ENCODE assay signal across 10 cellular contexts in genomic region chr10:64430690-64431323, GRCh38.
DNase-seq lines count a peak whose midpoint lies in the region; ATAC-seq and TF ChIP-seq lines count a peak whose summit lies in the region.
"Had no signal": no experiment of that assay in that cellular context is flagged by ENCODE, and none has a peak within 500 bp of the region (broad histone marks: within the 10 kb centered on the region; RNA-seq: fewer than 3 reads in every experiment).

No MANE protein-coding gene starts in this region.

- no peak overlapping the region for H3K4me3 Mint-ChIP-seq in activated CD8-positive, alpha-beta T cell treated with anti-CD3 and anti-CD28 coated beads for 36 hours
- no peak overlapping the region for H3K4me3 Mint-ChIP-seq in activated CD8-positive, alpha-beta T cell treated with anti-CD3 and anti-CD28 coated beads, Interleukin-2, amount 10 ng/mL, durations not matched to agents 7 days and 5 days
- H3K4me3 Mint-ChIP-seq in type B pancreatic cell = no peak overlapping the region
- H3K4me3 Mint-ChIP-seq: B cell had no signal

- H3K4me1 Mint-ChIP-seq in activated CD8-positive, alpha-beta T cell treated with anti-CD3 and anti-CD28 coated beads for 36 hours (ENCODE audit: low read depth) = no peaks in the 10 kb centered on the region
- no peaks in the 10 kb centered on the region for H3K4me1 Mint-ChIP-seq in activated CD8-positive, alpha-beta T cell treated with anti-CD3 and anti-CD28 coated beads, Interleukin-2, amount 10 ng/mL, durations not matched to agents 7 days and 5 days (ENCODE audit: low read depth)
- no peaks in the 10 kb centered on the region for H3K4me1 Mint-ChIP-seq in type B pancreatic cell (ENCODE audit: unreplicated experiment)
- H3K4me1 Mint-ChIP-seq: B cell had no signal

- peak; percentile 2 for DNase-seq in activated CD8-positive, alpha-beta T cell treated with anti-CD3 and anti-CD28 coated beads for 36 hours
- DNase-seq in activated CD8-positive, alpha-beta T cell treated with anti-CD3 and anti-CD28 coated beads, Interleukin-2, amount 10 ng/mL, durations not matched to agents 7 days and 5 days = no peak
- DNase-seq in RPMI8226 (peak; percentile 6), hippocampal formation (lab: John Stamatoyannopoulos, UW) (peak; percentile 19 to 33), type B pancreatic cell (ENCODE audit: extremely low spot score, unreplicated experiment) (no peak), NOMO-1 treated with dmso at 0.1 percent for 144 hours (lab: John Stamatoyannopoulos, UW; ENCODE audit: unreplicated experiment) (no peak), mesenteric fat pad (ENCODE audit: low spot score) (no peak), amniotic stem cell (lab: John Stamatoyannopoulos, UW) (no peak)
- DNase-seq: NK-92 treated with Interleukin-12 subunit alpha and Interleukin-12 subunit beta, amount 100 ng/mL, for 24 hours had no signal

- no peak for ATAC-seq in activated CD8-positive, alpha-beta T cell treated with anti-CD3 and anti-CD28 coated beads for 36 hours
- ATAC-seq in activated CD8-positive, alpha-beta T cell treated with anti-CD3 and anti-CD28 coated beads, Interleukin-2, amount 10 ng/mL, durations not matched to agents 7 days and 5 days = no peak

- TF ChIP-seq CTCF in activated CD8-positive, alpha-beta T cell treated with anti-CD3 and anti-CD28 coated beads for 36 hours (IDR thresholded peaks at IDR 0.05) = no peak
- peak; percentile 71 for TF ChIP-seq CTCF in type B pancreatic cell (conservative IDR thresholded peaks at IDR 0.05)

- POLR2A ChIA-PET in activated CD8-positive, alpha-beta T cell treated with anti-CD3 and anti-CD28 coated beads for 36 hours (lab: Charles Lee) = no interaction called here
- POLR2A ChIA-PET in activated CD8-positive, alpha-beta T cell treated with anti-CD3 and anti-CD28 coated beads, Interleukin-2, amount 10 ng/mL, durations not matched to agents 7 days and 5 days (lab: Charles Lee) = no interaction called here

- intact Hi-C loops in activated CD8-positive, alpha-beta T cell treated with anti-CD3 and anti-CD28 coated beads for 36 hours (cut with micrococcal nuclease) = no loop called here

- no peak overlapping the region for H3K27ac Mint-ChIP-seq in activated CD8-positive, alpha-beta T cell treated with anti-CD3 and anti-CD28 coated beads for 36 hours
- H3K27ac Mint-ChIP-seq in activated CD8-positive, alpha-beta T cell treated with anti-CD3 and anti-CD28 coated beads, Interleukin-2, amount 10 ng/mL, durations not matched to agents 7 days and 5 days = no peak overlapping the region
- no peak overlapping the region for H3K27ac Mint-ChIP-seq in type B pancreatic cell
- H3K27ac Mint-ChIP-seq: B cell had no signal

- no peaks in the 10 kb centered on the region for H3K36me3 Mint-ChIP-seq in activated CD8-positive, alpha-beta T cell treated with anti-CD3 and anti-CD28 coated beads for 36 hours (ENCODE audit: low read depth)
- H3K36me3 Mint-ChIP-seq in activated CD8-positive, alpha-beta T cell treated with anti-CD3 and anti-CD28 coated beads, Interleukin-2, amount 10 ng/mL, durations not matched to agents 7 days and 5 days (ENCODE audit: low read depth) = no peaks in the 10 kb centered on the region
- H3K36me3 Mint-ChIP-seq in type B pancreatic cell = no peaks in the 10 kb centered on the region

- H3K9me3 Mint-ChIP-seq in activated CD8-positive, alpha-beta T cell treated with anti-CD3 and anti-CD28 coated beads for 36 hours = peaks cover 2% of the 10 kb centered on the region
- peaks cover 5% of the 10 kb centered on the region for H3K9me3 Mint-ChIP-seq in activated CD8-positive, alpha-beta T cell treated with anti-CD3 and anti-CD28 coated beads, Interleukin-2, amount 10 ng/mL, durations not matched to agents 7 days and 5 days (ENCODE audit: insufficient read depth)
- H3K9me3 Mint-ChIP-seq in type B pancreatic cell = no peaks in the 10 kb centered on the region

- H3K27me3 Mint-ChIP-seq in activated CD8-positive, alpha-beta T cell treated with anti-CD3 and anti-CD28 coated beads for 36 hours = no peaks in the 10 kb centered on the region
- H3K27me3 Mint-ChIP-seq in activated CD8-positive, alpha-beta T cell treated with anti-CD3 and anti-CD28 coated beads, Interleukin-2, amount 10 ng/mL, durations not matched to agents 7 days and 5 days (ENCODE audit: low read depth) = no peaks in the 10 kb centered on the region
- no peaks in the 10 kb centered on the region for H3K27me3 Mint-ChIP-seq in type B pancreatic cell
- H3K27me3 Mint-ChIP-seq: B cell had no signal

- CTCF ChIA-PET in activated CD8-positive, alpha-beta T cell treated with anti-CD3 and anti-CD28 coated beads for 36 hours (lab: Charles Lee) = no interaction called here
- CTCF ChIA-PET in activated CD8-positive, alpha-beta T cell treated with anti-CD3 and anti-CD28 coated beads, Interleukin-2, amount 10 ng/mL, durations not matched to agents 7 days and 5 days (lab: Charles Lee) = no interaction called here

Comparison
In these comparisons a context has a peak if more than half of its experiments do, and no peak if none do; other contexts are left out.
1. DNase-seq: peak in activated CD8-positive, alpha-beta T cell treated with anti-CD3 and anti-CD28 coated beads for 36 hours (single experiment), RPMI8226 (single experiment) and hippocampal formation (2 of 2); none in activated CD8-positive, alpha-beta T cell treated with anti-CD3 and anti-CD28 coated beads, Interleukin-2, amount 10 ng/mL, durations not matched to agents 7 days and 5 days (single experiment), type B pancreatic cell (single experiment), NOMO-1 treated with dmso at 0.1 percent for 144 hours (single experiment), mesenteric fat pad (single experiment) and amniotic stem cell (single experiment).